In the genomic region with DNA sequence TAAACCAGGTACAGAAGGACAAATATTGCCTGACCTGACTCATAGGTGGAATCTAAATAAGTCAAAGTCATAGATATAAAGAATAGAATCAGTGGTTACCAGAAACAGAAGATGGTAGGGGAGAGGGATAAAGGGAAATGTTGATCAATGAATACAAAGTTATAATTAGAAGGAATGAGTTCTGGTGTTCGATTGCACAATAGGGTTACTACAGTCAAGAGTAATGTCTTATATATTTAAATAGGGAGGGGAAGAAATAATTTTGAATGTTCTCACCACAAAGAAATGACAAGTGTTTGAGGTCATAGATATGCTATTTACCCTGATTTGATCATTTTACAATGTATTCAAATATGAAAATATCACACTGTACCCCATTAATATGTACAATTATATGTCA, we compare ENCODE assay signal across 23 cellular contexts.
"Had no signal": no experiment of that assay in that cellular context is flagged by ENCODE, and none has a peak within 500 bp of the region (broad histone marks: within the 10 kb centered on the region; RNA-seq: fewer than 3 reads in every experiment).

No MANE protein-coding gene starts in this region.

- ATAC-seq: Right ventricle myocardium inferior, T-cell had no signal

- H3K27me3 Mint-ChIP-seq: T-cell had no signal

- H3K4me1 Mint-ChIP-seq: T-cell had no signal

- H3K4me3 ChIP-seq: PC-9, Peyer's patch had no signal

- H3K27me3 ChIP-seq: Peyer's patch had no signal

- H3K36me3 Mint-ChIP-seq: T-cell had no signal

- DNase-seq: KBM-7, MV-4-11, NCI-H1048, NCI-H1105 treated with DMSO at 0.1 percent for 48 hours, NCI-H1417 treated with DMSO at 0.1 percent for 48 hours, NCI-H146, NCI-H1694 treated with DMSO at 0.1 percent for 48 hours, NCI-H1930, NCI-H2081, NCI-H2107, NCI-H2227 treated with DMSO at 0.1 percent for 48 hours, NCI-H524, NCI-H526 treated with DMSO at 0.1 percent for 48 hours, NCI-H774, OCI-M1, PC-9, Peyer's patch, SHP77 treated with DMSO at 0.1 percent for 48 hours, SK-N-SH, SW 1271, T-cell had no signal

- H3K27ac ChIP-seq: PC-9, Peyer's patch had no signal

- H3K4me3 Mint-ChIP-seq: T-cell; T-helper 1 cell treated with Interleukin-12 subunit alpha and Interleukin-12 subunit beta and Interleukin-4 antibody, amounts not matched to agents 30 μg/mL and 1 μg/mL, for 36 hours had no signal

- H3K9ac ChIP-seq: SK-N-SH had no signal

- H2AFZ ChIP-seq: PC-9 had no signal

- H3K9me3 ChIP-seq: SK-N-SH had no signal

- H3K4me1 ChIP-seq: Peyer's patch had no signal

- H3K4me2 ChIP-seq: PC-9, SK-N-SH had no signal

- H3K27ac Mint-ChIP-seq: T-cell; T-helper 1 cell treated with Interleukin-12 subunit alpha and Interleukin-12 subunit beta and Interleukin-4 antibody, amounts not matched to agents 30 μg/mL and 1 μg/mL, for 36 hours had no signal

- H3K36me3 ChIP-seq: Peyer's patch had no signal
